Comparison of ENCODE assay signal across 21 cellular contexts in genomic region chr12:57178213-57178612, GRCh38. TPM values are rescaled to one million over a fixed set of nuclear protein-coding genes. Genes with fewer than 3 reads are reported as not detected.
"Had no signal": no experiment of that assay in that cellular context is flagged by ENCODE, and none has a peak within 500 bp of the region (broad histone marks: within the 10 kb centered on the region; RNA-seq: fewer than 3 reads in every experiment).

No MANE protein-coding gene starts in this region.

- DNase-seq: activated B cell treated with CpG ODN at 0.5 μM for 24 hours; activated CD4-positive, alpha-beta memory T cell treated with anti-CD3 and anti-CD28 coated beads, Interleukin-2, amount 10 ng/mL, durations not matched to agents 7 days and 5 days; activated CD4-positive, alpha-beta T cell treated with anti-CD3 and anti-CD28 coated beads for 4 hours; activated CD8-positive, alpha-beta memory T cell treated with anti-CD3 and anti-CD28 coated beads, Interleukin-2, amount 10 ng/mL, durations not matched to agents 7 days and 5 days; activated naive CD8-positive, alpha-beta T cell treated with anti-CD3 and anti-CD28 coated beads for 36 hours; amniotic stem cell; effector memory CD8-positive, alpha-beta T cell; foreskin fibroblast; left colon; lower lobe of right lung; sigmoid colon; stimulated activated CD4-positive, alpha-beta T cell treated with anti-CD3 and anti-CD28 coated beads, Interleukin-4, amount 100 ng/mL, for 24 hours; T-cell; upper lobe of left lung had no signal

- H3K36me3 ChIP-seq: pancreas had no signal

- ATAC-seq: activated CD8-positive, alpha-beta memory T cell treated with anti-CD3 and anti-CD28 coated beads, Interleukin-2, amount 10 ng/mL, durations not matched to agents 7 days and 5 days; effector memory CD8-positive, alpha-beta T cell; left colon; lower lobe of right lung; pancreas; stimulated activated memory B cell treated with anti-CD40 and anti-IgM and Interleukin-4, amounts not matched to agents 10 μg/mL and 1 μg/mL and 100 μg/mL, for 72 hours; T-cell had no signal

- H3K4me3 ChIP-seq: lower lobe of right lung, pancreas, sigmoid colon, thoracic aorta, upper lobe of left lung had no signal

- H3K4me1 ChIP-seq: lower lobe of right lung, pancreas, upper lobe of left lung had no signal

- H3K27ac ChIP-seq: lower lobe of right lung, pancreas, sigmoid colon, thoracic aorta, upper lobe of left lung had no signal

- H3K27me3 ChIP-seq: pancreas, sigmoid colon, upper lobe of left lung had no signal

- FAIRE-seq: pancreas had no signal

- H3K9me3 ChIP-seq: lower lobe of right lung, pancreas, sigmoid colon, thoracic aorta, upper lobe of left lung had no signal

RNA-seq across cellular contexts. Expression of gene LRP1-AS, which starts 30.8 kb away (rescaled TPM):
- total RNA-seq: activated B cell treated with CpG ODN at 0.5 μM for 24 hours; activated CD4-positive, alpha-beta memory T cell treated with anti-CD3 and anti-CD28 coated beads, Interleukin-2, amount 10 ng/mL, durations not matched to agents 7 days and 5 days; activated CD8-positive, alpha-beta memory T cell treated with anti-CD3 and anti-CD28 coated beads, Interleukin-2, amount 10 ng/mL, durations not matched to agents 7 days and 5 days; activated naive CD8-positive, alpha-beta T cell treated with anti-CD3 and anti-CD28 coated beads for 36 hours; cardiac septum; dermis microvascular lymphatic vessel endothelial cell; glomerular endothelial cell; left colon; lower lobe of right lung; myocyte; pancreas; sigmoid colon; T-cell; thoracic aorta; upper lobe of left lung had no signal
- polyA plus RNA-seq: pancreas, sigmoid colon had no signal

RNA-seq across cellular contexts. Expression of gene NXPH4, which starts 38.4 kb away (rescaled TPM):
- total RNA-seq: left colon, lower lobe of right lung, sigmoid colon had no signal
